21 cellular contexts compared by ENCODE assay signal in the genomic region with DNA sequence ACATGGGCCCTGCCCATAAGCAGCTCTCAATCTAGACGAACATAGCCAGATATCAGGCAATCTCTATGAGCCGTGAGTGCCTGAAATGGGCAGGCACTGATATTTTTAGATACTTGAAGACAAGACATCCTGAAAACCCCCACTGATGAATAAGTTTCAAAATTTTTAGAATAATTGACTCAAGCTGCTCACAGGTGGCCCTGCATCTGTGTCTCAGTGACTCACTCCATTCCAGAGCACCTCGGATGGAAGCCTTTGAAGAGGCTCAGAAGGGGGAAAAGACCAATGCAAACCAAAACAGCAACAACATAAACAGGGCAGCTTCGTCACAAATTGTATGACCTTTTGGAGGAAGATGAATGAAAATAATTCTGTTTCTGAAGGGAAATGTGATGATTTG. TPM values are rescaled to one million over a fixed set of nuclear protein-coding genes. Genes with fewer than 3 reads are reported as not detected.
"Had no signal": no experiment of that assay in that cellular context is flagged by ENCODE, and none has a peak within 500 bp of the region (broad histone marks: within the 10 kb centered on the region; RNA-seq: fewer than 3 reads in every experiment).

No MANE protein-coding gene starts in this region.

- H3K4me3 ChIP-seq: adrenal gland, body of pancreas, neural progenitor cell, psoas muscle, right lobe of liver, spleen had no signal

- DNase-seq: activated CD4-positive, alpha-beta T cell treated with anti-CD3 and anti-CD28 coated beads for 48 hours; activated CD8-positive, alpha-beta memory T cell treated with anti-CD3 and anti-CD28 coated beads, Interleukin-2, amount 50 U/mL, for 4 hours; activated CD8-positive, alpha-beta T cell treated with anti-CD3 and anti-CD28 coated beads for 36 hours; activated effector memory CD4-positive, alpha-beta T cell treated with anti-CD3 and anti-CD28 coated beads, Interleukin-2, amount 50 U/mL, for 16 hours; activated T-cell treated with anti-CD3 and anti-CD28 coated beads, Interleukin-2, amount 50 U/mL, for 48 hours; adrenal gland; body of pancreas; effector CD8-positive, alpha-beta T cell; islet precursor cell; naive B cell; psoas muscle; right lobe of liver; spleen had no signal

- H3K27ac Mint-ChIP-seq: activated CD8-positive, alpha-beta T cell treated with anti-CD3 and anti-CD28 coated beads for 36 hours; activated naive CD4-positive, alpha-beta T cell treated with anti-CD3 and anti-CD28 coated beads, Interleukin-2, amount 50 U/mL, for 24 hours; naive B cell; neural progenitor cell; WTC11 had no signal

- H3K9me3 Mint-ChIP-seq: central memory CD8-positive, alpha-beta T cell had no signal

- H3K36me3 ChIP-seq: adrenal gland, neural progenitor cell, right lobe of liver, spleen had no signal

- H3K27ac ChIP-seq: adrenal gland, body of pancreas, neural progenitor cell, psoas muscle, right lobe of liver, spleen had no signal

- H3K9me3 ChIP-seq: body of pancreas had no signal

- H3K27me3 ChIP-seq: adrenal gland, body of pancreas, neural progenitor cell, right lobe of liver had no signal

- H3K4me1 Mint-ChIP-seq: central memory CD8-positive, alpha-beta T cell; naive B cell; neural progenitor cell; WTC11 had no signal

- H3K27me3 Mint-ChIP-seq: activated naive CD4-positive, alpha-beta T cell treated with anti-CD3 and anti-CD28 coated beads, Interleukin-2, amount 50 U/mL, for 24 hours had no signal

- H3K4me3 Mint-ChIP-seq: activated CD8-positive, alpha-beta T cell treated with anti-CD3 and anti-CD28 coated beads for 36 hours; activated naive CD4-positive, alpha-beta T cell treated with anti-CD3 and anti-CD28 coated beads, Interleukin-2, amount 50 U/mL, for 24 hours; central memory CD8-positive, alpha-beta T cell; naive B cell; neural progenitor cell; WTC11 had no signal

- ATAC-seq: activated CD8-positive, alpha-beta T cell treated with anti-CD3 and anti-CD28 coated beads for 36 hours; body of pancreas; left lobe of liver; psoas muscle; right lobe of liver had no signal

- H3K36me3 Mint-ChIP-seq: neural progenitor cell had no signal

- H3K4me1 ChIP-seq: adrenal gland, body of pancreas, neural progenitor cell, psoas muscle, right lobe of liver, spleen had no signal

RNA-seq across cellular contexts. Expression of gene MTUS2, which starts 58.6 kb away (rescaled TPM):
- total RNA-seq: activated CD8-positive, alpha-beta T cell treated with anti-CD3 and anti-CD28 coated beads for 36 hours; endothelial cell of umbilical vein; lung microvascular endothelial cell; T-helper 2 cell treated with Interferon-gamma antibody and Interleukin-4, amounts not matched to agents 100 ng/mL and 5 ng/mL, for 36 hours had no signal
